ENCODE assay signal across 29 cellular contexts in the genomic region with DNA sequence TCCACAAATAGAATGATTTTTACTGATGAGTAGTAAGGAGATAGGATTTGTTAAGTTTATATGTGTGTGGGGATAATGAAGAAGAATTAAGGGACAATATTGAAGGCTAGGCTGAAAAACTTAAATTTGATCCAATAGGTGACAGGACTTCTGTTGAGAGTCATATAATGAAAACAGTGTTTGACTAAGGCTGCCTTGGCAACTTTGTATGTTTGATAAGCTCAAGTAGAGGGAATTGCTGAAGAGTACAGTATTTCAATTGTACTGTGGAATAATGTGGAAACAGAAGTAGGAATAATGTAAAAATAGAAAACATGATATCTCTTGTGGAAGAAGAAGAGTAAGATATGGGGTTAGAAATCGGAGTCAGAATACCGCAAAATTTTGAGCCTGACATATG. TPM values are rescaled to one million over a fixed set of nuclear protein-coding genes. Genes with fewer than 3 reads are reported as not detected.
DNase-seq lines count a peak whose midpoint lies in the region; ATAC-seq, FAIRE-seq and TF ChIP-seq lines count a peak whose summit lies in the region.
"Had no signal": no experiment of that assay in that cellular context is flagged by ENCODE, and none has a peak within 500 bp of the region (broad histone marks: within the 10 kb centered on the region; RNA-seq: fewer than 3 reads in every experiment).

No MANE protein-coding gene starts in this region.

- 100% methylated on average over 2 of the region's 2 CpGs for WGBS in GM12878 (ENCODE audit: insufficient coverage, insufficient replicate concordance, low lambda C conversion rate, missing lambda C conversion rate)
- 97% methylated on average over 2 of the region's 2 CpGs for WGBS in mesenchymal stem cell

- H3K27me3 ChIP-seq in GM12878 (replicated peaks in 1 of 2; ENCODE audit: control insufficient read depth in 2 of 2, insufficient read depth in 2 of 2, low read length in 1 of 2) (no peaks in the 10 kb centered on the region), lower lobe of right lung (ENCODE audit: low read depth) (no peaks in the 10 kb centered on the region), mesenchymal stem cell (ENCODE audit: control insufficient read depth in 1 of 2, insufficient read depth in 1 of 2, low read length in 2 of 2) (no peaks in the 10 kb centered on the region)
- H3K27me3 ChIP-seq: BLaER1 had no signal

- H3K4me3 ChIP-seq in GM12878, result no peak overlapping the region
- H3K4me3 ChIP-seq in lower lobe of right lung, result no peak overlapping the region
- no peak overlapping the region for H3K4me3 ChIP-seq in mesenchymal stem cell (ENCODE audit: insufficient read depth in 1 of 2, low read depth in 1 of 2, low read length in 2 of 2)
- H3K4me3 ChIP-seq: BLaER1, GM23338, SK-N-MC had no signal

- intact Hi-C loops in GM12878 (cut with micrococcal nuclease; ENCODE audit: unreplicated experiment) (no loop called here), lower lobe of right lung (cut with DNase I) (no loop called here)

- POLR2A ChIA-PET in GM12878 (lab: Charles Lee), result no interaction called here

- SMC1A ChIA-PET in GM12878 (lab: Charles Lee; ENCODE audit: uncharacterized antibody, unreplicated experiment), result interaction anchor here (0.6 kb wide), 1 partner anchor 24 kb away, joined by 3 read pairs; no protein-coding TSS in a partner anchor

- H4K91ac ChIP-seq in mesenchymal stem cell (ENCODE audit: low read length), result no peak overlapping the region

- H3K36me3 ChIP-seq in GM12878 (ENCODE audit: control insufficient read depth in 2 of 2, insufficient read depth in 2 of 2, low read length in 1 of 2) (no peaks in the 10 kb centered on the region), lower lobe of right lung (no peaks in the 10 kb centered on the region), mesenchymal stem cell (ENCODE audit: control insufficient read depth in 1 of 2, insufficient read depth in 2 of 2, low read depth in 1 of 2, low read length in 2 of 2) (no peaks in the 10 kb centered on the region)

- no peak overlapping the region for H3K23ac ChIP-seq in mesenchymal stem cell (ENCODE audit: low read length in 2 of 2)

- no peak overlapping the region for H2BK5ac ChIP-seq in mesenchymal stem cell (ENCODE audit: low read depth, low read length, poor library complexity, severe bottlenecking)

- peaks cover 5% of the 10 kb centered on the region for H3K9me3 ChIP-seq in GM12878 (replicated peaks; ENCODE audit: control insufficient read depth, insufficient read depth, low read length)
- H3K9me3 ChIP-seq in lower lobe of right lung, result peaks cover 18% of the 10 kb centered on the region
- peaks cover 4% of the 10 kb centered on the region for H3K9me3 ChIP-seq in mesenchymal stem cell (ENCODE audit: control insufficient read depth, low read length)

- BruUV-seq in GM12878 (replicated peaks; lab: Mats Ljungman, UMichigan), result TSS peak; percentile 10

- no peak overlapping the region for H3K4ac ChIP-seq in mesenchymal stem cell (ENCODE audit: low read depth in 1 of 2, low read length in 2 of 2)

- H2BK120ac ChIP-seq in mesenchymal stem cell (ENCODE audit: low read depth, low read length), result no peak overlapping the region

- H4K20me1 ChIP-seq in GM12878 (ENCODE audit: control insufficient read depth, insufficient read depth), result peaks cover 6% of the 10 kb centered on the region

- TF ChIP-seq RAD21 in GM12878 (IDR thresholded peaks at IDR 0.05; ENCODE audit: insufficient read depth, low read depth, low read length), result no peak

- peak; percentile 12 for DNase-seq in DMS53 (lab: John Stamatoyannopoulos, UW)
- no peak for DNase-seq in DMS53 treated with DMSO at 0.1 percent for 48 hours (lab: John Stamatoyannopoulos, UW; ENCODE audit: unreplicated experiment)
- DNase-seq in COLO829 (ENCODE audit: low spot score), result peak; percentile 54
- no peak for DNase-seq in GM12878 (ENCODE audit: low read depth, low spot score)
- DNase-seq in lower lobe of right lung, result no peak
- no peak for DNase-seq in mesenchymal stem cell
- DNase-seq in retina, result no peak
- DNase-seq: ACHN; Caco-2; CD4-positive, alpha-beta T cell; DMS 273 treated with DMSO at 0.1 percent for 48 hours; HCEC 1CT; KBM-7; MM.1S; NCI-H1105; NCI-H2029 treated with DMSO at 0.1 percent for 48 hours; NCI-H2171; NCI-H345; NCI-H524; NCI-H774; OCI-M1; SHP77 had no signal

- no peak overlapping the region for H2BK12ac ChIP-seq in mesenchymal stem cell (ENCODE audit: low read length in 2 of 2)

- in situ Hi-C loops in GM12878 (cut with MboI), result no loop called here

- H3K27ac ChIP-seq in GM12878 (ENCODE audit: control insufficient read depth, insufficient read depth) (no peak overlapping the region), lower lobe of right lung (no peak overlapping the region), mesenchymal stem cell (ENCODE audit: low read length, poor library complexity, severe bottlenecking) (no peak overlapping the region)
- H3K27ac ChIP-seq: 22Rv1, BLaER1, SK-N-MC had no signal

- ATAC-seq in GM12878 (no peak), lower lobe of right lung (peak; percentile 57 to 71), HG03342 (IDR thresholded peaks at IDR 0.05; ENCODE audit: unreplicated experiment) (no peak)
- ATAC-seq: GM23338 had no signal

- H3K79me2 ChIP-seq in GM12878 (ENCODE audit: control insufficient read depth, insufficient read depth, low read length), result peaks cover 27% of the 10 kb centered on the region

- no peak overlapping the region for H4K8ac ChIP-seq in mesenchymal stem cell (ENCODE audit: low read length)

- H3K18ac ChIP-seq in mesenchymal stem cell (ENCODE audit: low read depth in 1 of 2, low read length in 2 of 2), result no peak overlapping the region

- no peak overlapping the region for H3K4me2 ChIP-seq in GM12878 (ENCODE audit: control insufficient read depth, insufficient read depth)
- no peak overlapping the region for H3K4me2 ChIP-seq in mesenchymal stem cell (ENCODE audit: low read length, poor library complexity, severe bottlenecking)
- H3K4me2 ChIP-seq: BLaER1, GM23338 had no signal

- no peak for TF ChIP-seq EP300 in GM12878 (IDR thresholded peaks at IDR 0.05; ENCODE audit: borderline replicate concordance in 1 of 2, control insufficient read depth in 1 of 2, low read depth in 2 of 2, low read length in 2 of 2)

- peaks cover 8% of the 10 kb centered on the region for H3K79me1 ChIP-seq in mesenchymal stem cell (replicated peaks; ENCODE audit: low read length, poor library complexity, severe bottlenecking)

- H3K9ac ChIP-seq in GM12878 (ENCODE audit: control insufficient read depth, insufficient read depth, low read length), result no peak overlapping the region
- no peak overlapping the region for H3K9ac ChIP-seq in mesenchymal stem cell (ENCODE audit: low read length)
- H3K9ac ChIP-seq: BLaER1 had no signal

- FAIRE-seq in GM12878 (lab: Jason Lieb, UNC), result no peak
- FAIRE-seq: GM12892, GM18507 had no signal

- CTCF ChIA-PET in GM12878 (lab: Yijun Ruan, JAX), result no interaction called here

- H3K14ac ChIP-seq in mesenchymal stem cell (ENCODE audit: low read length in 2 of 2), result no peak overlapping the region

- RAD21 ChIA-PET in GM12878 (lab: Charles Lee; ENCODE audit: unreplicated experiment), result no interaction called here

- TF ChIP-seq CTCF in GM12878 (IDR thresholded peaks at IDR 0.05 in 2 of 3, conservative IDR thresholded peaks at IDR 0.05 in 1 of 3; ENCODE audit: control insufficient read depth in 2 of 3, extremely low read depth in 1 of 3, insufficient read depth in 1 of 3, low read depth in 3 of 3, low read length in 3 of 3), result no peak
- no peak for TF ChIP-seq CTCF in lower lobe of right lung (IDR thresholded peaks at IDR 0.05)

- H2AFZ ChIP-seq in GM12878 (ENCODE audit: control insufficient read depth, low read depth, low read length), result no peak overlapping the region
- H2AFZ ChIP-seq in mesenchymal stem cell (ENCODE audit: low read depth, low read length), result no peak overlapping the region
- H2AFZ ChIP-seq: GM23338 had no signal

- no peak overlapping the region for H2AK5ac ChIP-seq in mesenchymal stem cell (ENCODE audit: low read length, severe bottlenecking)

- peaks cover 15% of the 10 kb centered on the region; the same call in 1 of the 2 replicates for H3K4me1 ChIP-seq in GM12878 (ENCODE audit: control insufficient read depth, insufficient read depth, low read length)
- H3K4me1 ChIP-seq in lower lobe of right lung, result peaks cover 38% of the 10 kb centered on the region
- H3K4me1 ChIP-seq in mesenchymal stem cell (ENCODE audit: control insufficient read depth, insufficient read depth, low read depth, low read length), result no peaks in the 10 kb centered on the region
- H3K4me1 ChIP-seq: Caco-2 had no signal

- no peak for TF ChIP-seq POLR2A in GM12878 (IDR thresholded peaks at IDR 0.05; ENCODE audit: low read depth, low read length)

- no peak overlapping the region for H2BK15ac ChIP-seq in mesenchymal stem cell (ENCODE audit: low read depth, poor library complexity, severe bottlenecking)

RNA-seq across cellular contexts. Expression of a gene that starts 10.5 kb away (rescaled TPM):
- total RNA-seq in GM12878 (2013; cell fraction: nucleolus; rRNA removed), result 59.1 and 61.5 TPM in 2 replicates
- 12.1 and 15.8 TPM in 2 replicates for total RNA-seq in GM12878 (2014; rRNA removed)
- 19.7 and 20.3 TPM in 2 replicates for total RNA-seq in GM12878 (2014; rRNA removed; fragmentation: Illumina TruSeq; extraction: Trizol)
- 12.9 and 13.7 TPM in 2 replicates for total RNA-seq in GM12878 (2021)
- polyA plus RNA-seq in GM12878 (2011; ENCODE audit: low read depth), result 6.5 TPM
- polyA plus RNA-seq in GM12878 (2011; rRNA removed), result 16.2 and 19.5 TPM in 2 replicates
- polyA plus RNA-seq in GM12878 (2011; cell fraction: cytosol; rRNA removed), result 9.3 and 9.4 TPM in 2 replicates
- polyA plus RNA-seq in GM12878 (2011; cell fraction: nucleus; rRNA removed), result 12.7 and 14.3 TPM in 2 replicates
- polyA plus RNA-seq in GM12878 (2012), result 9.5 and 12.9 TPM in 2 replicates
- 19.4 and 27.7 TPM in 2 replicates for polyA plus RNA-seq in GM12878 (2014; fragmentation: Illumina TruSeq; extraction: Trizol)
- polyA plus RNA-seq in GM12878 (2014; fragmentation: Nextera tagmentation; extraction: Ambion mirVana), result 10 to 100 TPM; 11.3 to 14.7 TPM
- polyA plus RNA-seq in GM12878 (2014; rRNA removed), result 12.4 and 13.8 TPM in 2 replicates
- polyA plus RNA-seq in GM12878 (2016; fragmentation: Nextera tagmentation; extraction: Ambion mirVana), result 10 to 100 TPM; 16.0 to 19.9 TPM
- polyA minus RNA-seq in GM12878 (2011; rRNA and poly(A)+ RNA removed), result 20.3 and 30.3 TPM in 2 replicates
- 5.5 and 8.2 TPM in 2 replicates for polyA minus RNA-seq in GM12878 (2011; cell fraction: cytosol; rRNA and poly(A)+ RNA removed)
- polyA minus RNA-seq in GM12878 (2011; cell fraction: nucleus; rRNA and poly(A)+ RNA removed), result 25.0 and 29.6 TPM in 2 replicates
- total RNA-seq in lower lobe of right lung, result 14.4 TPM
- 9.3 TPM for polyA plus RNA-seq in mesenchymal stem cell (2013, experiment 1 of 2)
- polyA plus RNA-seq in mesenchymal stem cell (2013, experiment 2 of 2), result 10.4 TPM

Comparison
In these comparisons a context has a peak if more than half of its experiments do, and no peak if none do; other contexts are left out.
1. DNase-seq: peak in DMS53 (single experiment) and COLO829 (single experiment); none in DMS53 treated with DMSO at 0.1 percent for 48 hours (single experiment), GM12878 (single experiment), lower lobe of right lung (single experiment), mesenchymal stem cell (single experiment) and retina (single experiment).
2. ATAC-seq: peak in lower lobe of right lung (2 of 2); none in GM12878 (single experiment) and HG03342 (single experiment).